In the genomic region with DNA sequence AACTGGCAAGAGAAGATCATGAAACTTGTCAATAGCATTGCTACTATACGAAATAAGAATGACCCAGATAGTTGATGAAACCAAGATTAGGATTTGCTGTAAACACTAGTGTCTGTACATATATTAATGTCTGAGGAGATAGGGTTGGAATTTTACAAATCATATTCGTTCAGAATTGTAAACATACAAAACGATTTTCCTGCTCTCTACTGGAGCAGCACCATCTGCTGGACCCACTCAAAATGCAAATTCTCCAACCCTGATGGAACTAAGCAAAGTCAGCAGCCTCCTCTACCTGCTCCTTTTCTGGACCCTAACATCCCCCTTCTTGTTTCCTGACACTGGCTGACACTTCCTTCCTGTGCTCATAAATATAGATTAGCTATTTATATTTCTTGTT, we compare ENCODE assay signal across 8 cellular contexts. TPM values are rescaled to one million over a fixed set of nuclear protein-coding genes. Genes with fewer than 3 reads are reported as not detected.
A peak's percentile ranks its signal among the peaks of the same experiment; 100 is the strongest.
DNase-seq lines count a peak whose midpoint lies in the region; ATAC-seq and TF ChIP-seq lines count a peak whose summit lies in the region.

No MANE protein-coding gene starts in this region.

- H3K9me3 ChIP-seq in right cardiac atrium (ENCODE audit: control insufficient read depth, low read length) (no peaks in the 10 kb centered on the region), stomach (no peaks in the 10 kb centered on the region)

- peak; percentile 71 for DNase-seq in activated CD4-positive, alpha-beta T cell treated with anti-CD3 and anti-CD28 coated beads, Interleukin-2, amount 10 ng/mL, durations not matched to agents 24 days and 14 days
- no peak for DNase-seq in activated CD4-positive, alpha-beta T cell treated with anti-CD3 and anti-CD28 coated beads, Interleukin-2, amount 50 U/mL, for 48 hours
- DNase-seq in right cardiac atrium (no peak), stomach (no peak)
- DNase-seq in activated T-cell treated with anti-CD3 and anti-CD28 coated beads, Interleukin-2, amount 50 U/mL, for 72 hours, result no peak

- H3K4me1 ChIP-seq in right cardiac atrium (ENCODE audit: control insufficient read depth, insufficient read depth, low read length), result no peaks in the 10 kb centered on the region
- H3K4me1 ChIP-seq in stomach, result peaks cover 0 to 8% (median 5%) of the 10 kb centered on the region in 4 donors

- peak in 5 of 7 experiments; percentile 15 to 59 (median 41) for TF ChIP-seq CTCF in stomach (IDR thresholded peaks at IDR 0.05)

- no peak overlapping the region for H3K27ac Mint-ChIP-seq in activated CD4-positive, alpha-beta T cell treated with anti-CD3 and anti-CD28 coated beads, Interleukin-2, amount 10 ng/mL, durations not matched to agents 24 days and 14 days
- H3K27ac Mint-ChIP-seq in activated T-helper 17 cell treated with anti-CD3 and anti-CD28 coated beads, Interleukin-2, amount 50 U/mL, for 72 hours, result no peak overlapping the region
- no peak overlapping the region for H3K27ac Mint-ChIP-seq in activated T-cell treated with anti-CD3 and anti-CD28 coated beads, Interleukin-2, amount 50 U/mL, for 72 hours

- intact Hi-C loops in activated CD4-positive, alpha-beta T cell treated with anti-CD3 and anti-CD28 coated beads, Interleukin-2, amount 10 ng/mL, durations not matched to agents 24 days and 14 days (cut with micrococcal nuclease), result no loop called here
- intact Hi-C loops in right cardiac atrium (cut with DNase I) (no loop called here), stomach (cut with DNase I; ENCODE audit: low total_unique reads) (no loop called here)

- ATAC-seq in HG03066 (IDR thresholded peaks at IDR 0.05; ENCODE audit: low read depth, unreplicated experiment) (peak; percentile 39), right cardiac atrium (peak; percentile 63 to 76), GM21619 (IDR thresholded peaks at IDR 0.05; ENCODE audit: unreplicated experiment) (no peak)
- peak; percentile 39 for ATAC-seq in activated T-helper 17 cell treated with anti-CD3 and anti-CD28 coated beads, Interleukin-2, amount 50 U/mL, for 72 hours (replicated peaks)
- no peak for ATAC-seq in activated T-cell treated with anti-CD3 and anti-CD28 coated beads, Interleukin-2, amount 50 U/mL, for 72 hours (replicated peaks in 1 of 2)

- H3K36me3 Mint-ChIP-seq in activated CD4-positive, alpha-beta T cell treated with anti-CD3 and anti-CD28 coated beads, Interleukin-2, amount 10 ng/mL, durations not matched to agents 24 days and 14 days (ENCODE audit: low read depth), result no peaks in the 10 kb centered on the region
- no peaks in the 10 kb centered on the region for H3K36me3 Mint-ChIP-seq in activated T-helper 17 cell treated with anti-CD3 and anti-CD28 coated beads, Interleukin-2, amount 50 U/mL, for 72 hours (ENCODE audit: low read depth)
- no peaks in the 10 kb centered on the region for H3K36me3 Mint-ChIP-seq in activated T-cell treated with anti-CD3 and anti-CD28 coated beads, Interleukin-2, amount 50 U/mL, for 72 hours (ENCODE audit: insufficient read depth in 2 of 2)

- peaks cover 10% of the 10 kb centered on the region for H3K27me3 Mint-ChIP-seq in activated CD4-positive, alpha-beta T cell treated with anti-CD3 and anti-CD28 coated beads, Interleukin-2, amount 10 ng/mL, durations not matched to agents 24 days and 14 days
- no peaks in the 10 kb centered on the region for H3K27me3 Mint-ChIP-seq in activated T-helper 17 cell treated with anti-CD3 and anti-CD28 coated beads, Interleukin-2, amount 50 U/mL, for 72 hours
- H3K27me3 Mint-ChIP-seq in activated T-cell treated with anti-CD3 and anti-CD28 coated beads, Interleukin-2, amount 50 U/mL, for 72 hours (ENCODE audit: low read depth), result peaks cover 9% of the 10 kb centered on the region

- WGBS in right cardiac atrium, result 1% methylated on average over 3 of the region's 3 CpGs
- WGBS in stomach, 5 donors, result 0 to 5% (median 2%) methylated on average over 3 of the region's 3 CpGs

- no peak overlapping the region for H3K4me3 ChIP-seq in right cardiac atrium (ENCODE audit: low read length)
- H3K4me3 ChIP-seq in stomach, result no peak overlapping the region

- no peak overlapping the region for H3K27ac ChIP-seq in right cardiac atrium (ENCODE audit: low read length)
- no peak overlapping the region for H3K27ac ChIP-seq in stomach

- no peaks in the 10 kb centered on the region for H3K36me3 ChIP-seq in stomach

- H3K4me3 Mint-ChIP-seq in activated CD4-positive, alpha-beta T cell treated with anti-CD3 and anti-CD28 coated beads, Interleukin-2, amount 10 ng/mL, durations not matched to agents 24 days and 14 days, result no peak overlapping the region
- no peak overlapping the region for H3K4me3 Mint-ChIP-seq in activated T-helper 17 cell treated with anti-CD3 and anti-CD28 coated beads, Interleukin-2, amount 50 U/mL, for 72 hours
- H3K4me3 Mint-ChIP-seq in activated T-cell treated with anti-CD3 and anti-CD28 coated beads, Interleukin-2, amount 50 U/mL, for 72 hours, result no peak overlapping the region

- TF ChIP-seq POLR2A in stomach (IDR thresholded peaks at IDR 0.05), result no peak

- H3K9me3 Mint-ChIP-seq in activated CD4-positive, alpha-beta T cell treated with anti-CD3 and anti-CD28 coated beads, Interleukin-2, amount 10 ng/mL, durations not matched to agents 24 days and 14 days, result no peaks in the 10 kb centered on the region
- H3K9me3 Mint-ChIP-seq in activated T-helper 17 cell treated with anti-CD3 and anti-CD28 coated beads, Interleukin-2, amount 50 U/mL, for 72 hours, result no peaks in the 10 kb centered on the region
- no peaks in the 10 kb centered on the region for H3K9me3 Mint-ChIP-seq in activated T-cell treated with anti-CD3 and anti-CD28 coated beads, Interleukin-2, amount 50 U/mL, for 72 hours

- H3K27me3 ChIP-seq in right cardiac atrium (ENCODE audit: control insufficient read depth, insufficient read depth) (no peaks in the 10 kb centered on the region), stomach (no peaks in the 10 kb centered on the region)

- no peak for TF ChIP-seq EP300 in stomach (IDR thresholded peaks at IDR 0.05)

- peaks cover 14% of the 10 kb centered on the region for H3K4me1 Mint-ChIP-seq in activated CD4-positive, alpha-beta T cell treated with anti-CD3 and anti-CD28 coated beads, Interleukin-2, amount 10 ng/mL, durations not matched to agents 24 days and 14 days
- H3K4me1 Mint-ChIP-seq in activated T-helper 17 cell treated with anti-CD3 and anti-CD28 coated beads, Interleukin-2, amount 50 U/mL, for 72 hours, result no peaks in the 10 kb centered on the region
- peaks cover 20% of the 10 kb centered on the region for H3K4me1 Mint-ChIP-seq in activated T-cell treated with anti-CD3 and anti-CD28 coated beads, Interleukin-2, amount 50 U/mL, for 72 hours (ENCODE audit: low read depth)

RNA-seq across cellular contexts. Expression of gene SGMS1, which starts 29.4 kb away (rescaled TPM):
- total RNA-seq in activated CD4-positive, alpha-beta T cell treated with anti-CD3 and anti-CD28 coated beads, Interleukin-2, amount 10 ng/mL, durations not matched to agents 24 days and 14 days, result 14.2 and 14.3 TPM in 2 replicates
- total RNA-seq in activated T-helper 17 cell treated with anti-CD3 and anti-CD28 coated beads, Interleukin-2, amount 50 U/mL, for 72 hours, result 10 to 100 TPM; 13.4 to 22.4 TPM
- total RNA-seq in right cardiac atrium, result 10 to 100 TPM; 24.5 to 26.0 (median 24.9) TPM
- polyA plus RNA-seq in right cardiac atrium, result 12.0 TPM
- total RNA-seq in stomach, result 100 to 1,000 TPM in 2 of 5 donors, 10 to 100 TPM in 3; 24.6 to 229 (median 75.5) TPM
- polyA plus RNA-seq in stomach, result 1 to 10 TPM; 6.2 to 7.8 (median 7.0) TPM
- total RNA-seq in activated T-cell treated with anti-CD3 and anti-CD28 coated beads, Interleukin-2, amount 50 U/mL, for 72 hours, result 1 to 10 TPM; 8.9 to 9.7 TPM

Comparison
In these comparisons a context has a peak if more than half of its experiments do, and no peak if none do; other contexts are left out.
1. ATAC-seq: peak in HG03066 (single experiment), activated T-helper 17 cell treated with anti-CD3 and anti-CD28 coated beads, Interleukin-2, amount 50 U/mL, for 72 hours (single experiment) and right cardiac atrium (2 of 2); none in activated T-cell treated with anti-CD3 and anti-CD28 coated beads, Interleukin-2, amount 50 U/mL, for 72 hours (0 of 2) and GM21619 (single experiment).